8 cellular contexts compared by ENCODE assay signal in the genomic region with DNA sequence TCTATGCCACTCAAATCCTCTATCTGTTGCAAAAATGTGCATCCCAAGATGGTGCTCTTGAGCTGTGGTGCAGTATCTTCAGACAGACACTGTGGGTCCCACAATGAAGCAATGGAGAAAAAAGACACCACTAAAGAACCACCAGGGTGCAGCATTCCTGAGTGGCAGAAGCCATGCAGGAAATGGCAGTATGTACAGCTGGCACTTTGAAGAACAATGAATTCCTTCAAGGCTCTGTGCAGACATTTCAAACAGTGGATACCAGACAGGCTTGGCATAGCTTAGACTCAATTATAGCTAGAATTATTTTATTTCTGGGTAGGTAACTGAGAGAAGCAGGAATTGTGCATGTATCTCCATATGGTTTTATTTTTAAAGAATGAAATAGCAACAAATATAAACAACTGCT. TPM values are rescaled to one million over a fixed set of nuclear protein-coding genes. Genes with fewer than 3 reads are reported as not detected.
DNase-seq lines count a peak whose midpoint lies in the region; ATAC-seq and TF ChIP-seq lines count a peak whose summit lies in the region.

No MANE protein-coding gene starts in this region.

- H3K4me2 ChIP-seq in mesendoderm (ENCODE audit: low read length): no peak overlapping the region

- no peak overlapping the region for H2BK15ac ChIP-seq in mesendoderm (replicated peaks; ENCODE audit: low read depth)

- no peak overlapping the region for H3K56ac ChIP-seq in mesendoderm (ENCODE audit: low read length)

- no peaks in the 10 kb centered on the region for H3K79me1 ChIP-seq in mesendoderm (ENCODE audit: low read length)

- in situ Hi-C loops in GM13977 (cut with MboI; ENCODE audit: low pct_unique_long_range_greater_than_20kb, low sequenced_read_pairs, unreplicated experiment): no loop called here
- in situ Hi-C loops in SK-MEL-5 (cut with HindIII; ENCODE audit: low pct_unique_long_range_greater_than_20kb, low sequenced_read_pairs): no loop called here

- H3K27ac ChIP-seq in mesendoderm (ENCODE audit: low read depth, low read length): no peak overlapping the region

- no peak overlapping the region for H2BK120ac ChIP-seq in mesendoderm (ENCODE audit: low read depth, low read length)

- no peak overlapping the region for H4K8ac ChIP-seq in mesendoderm (ENCODE audit: low read depth, low read length)

- no peak overlapping the region for H3K9ac ChIP-seq in mesendoderm (ENCODE audit: low read length)

- no peaks in the 10 kb centered on the region for H3K36me3 ChIP-seq in mesendoderm (ENCODE audit: control insufficient read depth, insufficient read depth, low read length)

- peak; percentile 96 for ATAC-seq in HG02759 (IDR thresholded peaks at IDR 0.05; ENCODE audit: unreplicated experiment)

- no peak overlapping the region for H2BK5ac ChIP-seq in mesendoderm (ENCODE audit: low read length)

- no peak overlapping the region for H4K5ac ChIP-seq in mesendoderm (ENCODE audit: low read length)

- no peak overlapping the region for H3K4ac ChIP-seq in mesendoderm (ENCODE audit: low read depth, low read length)

- TF ChIP-seq CTCF in AG10803 (conservative IDR thresholded peaks at IDR 0.05; ENCODE audit: low read length) (peak; percentile 97), GM13977 (IDR thresholded peaks at IDR 0.05; ENCODE audit: extremely low read depth, insufficient read depth, missing control alignments) (peak; percentile 44)

- H3K4me3 ChIP-seq in AG10803 (ENCODE audit: low read length) (no peak overlapping the region), mesendoderm (ENCODE audit: low read length) (no peak overlapping the region)

- H2AK5ac ChIP-seq in mesendoderm (ENCODE audit: low read length): no peak overlapping the region

- H3K79me2 ChIP-seq in mesendoderm (ENCODE audit: control insufficient read depth, insufficient read depth, low read length): no peaks in the 10 kb centered on the region

- H3K27me3 ChIP-seq in mesendoderm (ENCODE audit: insufficient read depth, low read length, poor library complexity): no peaks in the 10 kb centered on the region

- DNase-seq in AG10803 (ENCODE audit: low read depth) (peak; percentile 95), GM13977 (ENCODE audit: low spot score) (peak; percentile 33), MV-4-11 (lab: John Stamatoyannopoulos, UW) (peak; percentile 86), SK-MEL-5 (ENCODE audit: low read depth, low spot score) (peak; percentile 96), dermis microvascular lymphatic vessel endothelial cell (ENCODE audit: low read depth in 2 of 2) (peak; percentile 79 to 93), mesendoderm (peak; percentile 96), OCI-M2 (lab: John Stamatoyannopoulos, UW; ENCODE audit: unreplicated experiment) (no peak)

- no peak overlapping the region for H3K23ac ChIP-seq in mesendoderm (ENCODE audit: low read length)

- H3K4me1 ChIP-seq in mesendoderm (ENCODE audit: control insufficient read depth, low read depth, low read length): peaks cover 5% of the 10 kb centered on the region

- no peak overlapping the region for H3K18ac ChIP-seq in mesendoderm (ENCODE audit: low read length)

RNA-seq across cellular contexts. Expression of gene HDAC2, which starts 24.0 kb away (rescaled TPM):
- total RNA-seq in SK-MEL-5 (2014; rRNA removed; shearing (Covaris generic)): 53.3 and 66.0 TPM in 2 replicates
- 136 and 150 TPM in 2 replicates for polyA plus RNA-seq in SK-MEL-5 (2015; cell fraction: cytosol; rRNA removed)
- polyA plus RNA-seq in SK-MEL-5 (2015; cell fraction: nucleus; rRNA removed): 92.1 and 98.5 TPM in 2 replicates
- 58.5 and 81.4 TPM in 2 replicates for total RNA-seq in dermis microvascular lymphatic vessel endothelial cell
- polyA plus RNA-seq in mesendoderm (2013, experiment 1 of 2): 235 TPM
- polyA plus RNA-seq in mesendoderm (2013, experiment 2 of 2): 256 TPM
